ENCODE assay signal across 15 cellular contexts in the genomic region with DNA sequence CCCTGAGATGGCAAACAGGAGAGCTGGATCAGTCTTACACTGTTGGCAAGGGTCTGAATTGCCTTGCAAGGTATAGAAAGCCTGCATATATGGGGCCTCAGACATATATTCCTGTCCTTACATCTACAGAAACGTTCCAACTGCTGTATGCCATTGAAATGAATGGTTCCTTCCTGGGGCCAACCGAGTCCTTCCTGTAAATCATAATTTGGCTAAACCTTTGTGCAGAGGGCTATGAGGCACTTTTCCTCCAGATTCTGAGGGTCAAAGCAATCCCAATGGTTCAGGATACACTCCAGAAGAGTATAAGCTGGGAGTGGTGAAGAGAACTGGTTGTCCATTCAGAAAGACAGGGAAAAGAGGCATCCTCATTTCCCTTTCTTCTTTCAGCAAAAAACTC.
A peak's percentile ranks its signal among the peaks of the same experiment; 100 is the strongest.
DNase-seq lines count a peak whose midpoint lies in the region; ATAC-seq and TF ChIP-seq lines count a peak whose summit lies in the region.
"Had no signal": no experiment of that assay in that cellular context is flagged by ENCODE, and none has a peak within 500 bp of the region (broad histone marks: within the 10 kb centered on the region; RNA-seq: fewer than 3 reads in every experiment).

No MANE protein-coding gene starts in this region.

- H3K4me3 Mint-ChIP-seq in chondrocyte (ENCODE audit: unreplicated experiment), result no peak overlapping the region
- no peak overlapping the region for H3K4me3 Mint-ChIP-seq in stimulated activated naive B cell treated with anti-CD40 and anti-IgM and Interleukin-4, amounts not matched to agents 10 μg/mL and 1 μg/mL and 100 μg/mL, for 72 hours
- H3K4me3 Mint-ChIP-seq: CD4-positive, alpha-beta memory T cell had no signal

- no peak for TF ChIP-seq POLR2A in gastroesophageal sphincter (IDR thresholded peaks at IDR 0.05)

- DNase-seq in chondrocyte (ENCODE audit: low spot score) (no peak), dermis microvascular lymphatic vessel endothelial cell (ENCODE audit: low read depth in 2 of 2) (peak; percentile 9 to 32), lung microvascular endothelial cell (ENCODE audit: low read depth in 2 of 2) (peak; percentile 19 to 52), NCI-H1105 treated with DMSO at 0.1 percent for 48 hours (lab: John Stamatoyannopoulos, UW) (no peak)
- DNase-seq in stimulated activated naive B cell treated with anti-CD40 and anti-IgM and Interleukin-4, amounts not matched to agents 10 μg/mL and 1 μg/mL and 100 μg/mL, for 72 hours, result no peak
- DNase-seq: C1 segment of cervical spinal cord, Calu3, COR-L47, DMS53, DMS79 treated with DMSO at 0.1 percent for 48 hours, H7, HCEC 1CT had no signal

- peaks cover 18% of the 10 kb centered on the region for H3K4me1 Mint-ChIP-seq in chondrocyte (ENCODE audit: low read depth)
- peaks cover 2 to 10% of the 10 kb centered on the region in 2 donors for H3K4me1 Mint-ChIP-seq in stimulated activated naive B cell treated with anti-CD40 and anti-IgM and Interleukin-4, amounts not matched to agents 10 μg/mL and 1 μg/mL and 100 μg/mL, for 72 hours
- H3K4me1 Mint-ChIP-seq: CD4-positive, alpha-beta memory T cell had no signal

- TF ChIP-seq EP300 in gastroesophageal sphincter (IDR thresholded peaks at IDR 0.05), result no peak

- H3K4me1 ChIP-seq in gastroesophageal sphincter, result peaks cover 0 to 8% (median 0%) of the 10 kb centered on the region in 3 donors

- no peaks in the 10 kb centered on the region for H3K9me3 Mint-ChIP-seq in chondrocyte (ENCODE audit: low read depth)
- H3K9me3 Mint-ChIP-seq in stimulated activated naive B cell treated with anti-CD40 and anti-IgM and Interleukin-4, amounts not matched to agents 10 μg/mL and 1 μg/mL and 100 μg/mL, for 72 hours, result no peaks in the 10 kb centered on the region
- H3K9me3 Mint-ChIP-seq: CD4-positive, alpha-beta memory T cell had no signal

- no peak overlapping the region for H3K27ac ChIP-seq in gastroesophageal sphincter
- H3K27ac ChIP-seq: GM23248 had no signal

- no peak overlapping the region for H3K4me3 ChIP-seq in gastroesophageal sphincter
- H3K4me3 ChIP-seq: GM23248 had no signal

- TF ChIP-seq CTCF in chondrocyte (IDR thresholded peaks at IDR 0.05) (no peak), gastroesophageal sphincter (IDR thresholded peaks at IDR 0.05) (no peak)

- no peaks in the 10 kb centered on the region for H3K9me3 ChIP-seq in gastroesophageal sphincter

- H3K27ac Mint-ChIP-seq in chondrocyte (ENCODE audit: unreplicated experiment), result peak overlapping the region; percentile 57
- no peak overlapping the region for H3K27ac Mint-ChIP-seq in stimulated activated naive B cell treated with anti-CD40 and anti-IgM and Interleukin-4, amounts not matched to agents 10 μg/mL and 1 μg/mL and 100 μg/mL, for 72 hours

- no peaks in the 10 kb centered on the region for H3K36me3 ChIP-seq in gastroesophageal sphincter

- H3K27me3 Mint-ChIP-seq in chondrocyte (ENCODE audit: low read depth), result no peaks in the 10 kb centered on the region
- no peaks in the 10 kb centered on the region for H3K27me3 Mint-ChIP-seq in stimulated activated naive B cell treated with anti-CD40 and anti-IgM and Interleukin-4, amounts not matched to agents 10 μg/mL and 1 μg/mL and 100 μg/mL, for 72 hours

- 50 to 83% methylated on average over 2 of the region's 2 CpGs for WGBS in gastroesophageal sphincter (ENCODE audit: low coverage in 1 of 2), 2 donors

- no peak for ATAC-seq in stimulated activated naive B cell treated with anti-CD40 and anti-IgM and Interleukin-4, amounts not matched to agents 10 μg/mL and 1 μg/mL and 100 μg/mL, for 72 hours (replicated peaks)
- no peak for ATAC-seq in gastroesophageal sphincter

- H3K27me3 ChIP-seq in gastroesophageal sphincter, result no peaks in the 10 kb centered on the region

- H3K36me3 Mint-ChIP-seq in chondrocyte (ENCODE audit: low read depth), result peaks cover 1% of the 10 kb centered on the region
- no peaks in the 10 kb centered on the region for H3K36me3 Mint-ChIP-seq in stimulated activated naive B cell treated with anti-CD40 and anti-IgM and Interleukin-4, amounts not matched to agents 10 μg/mL and 1 μg/mL and 100 μg/mL, for 72 hours
- H3K36me3 Mint-ChIP-seq: CD4-positive, alpha-beta memory T cell had no signal

Comparison
In these comparisons a context has a peak if more than half of its experiments do, and no peak if none do; other contexts are left out.
1. DNase-seq: peak in dermis microvascular lymphatic vessel endothelial cell (2 of 2) and lung microvascular endothelial cell (2 of 2); none in chondrocyte (single experiment), NCI-H1105 treated with DMSO at 0.1 percent for 48 hours (single experiment) and stimulated activated naive B cell treated with anti-CD40 and anti-IgM and Interleukin-4, amounts not matched to agents 10 μg/mL and 1 μg/mL and 100 μg/mL, for 72 hours (single experiment).